9 cellular contexts compared by ENCODE assay signal in genomic region chr19:3987619-3988371, GRCh38. TPM values are rescaled to one million over a fixed set of nuclear protein-coding genes. Genes with fewer than 3 reads are reported as not detected.
A peak's percentile ranks its signal among the peaks of the same experiment; 100 is the strongest.
DNase-seq lines count a peak whose midpoint lies in the region; ATAC-seq, FAIRE-seq and TF ChIP-seq lines count a peak whose summit lies in the region.
"Had no signal": no experiment of that assay in that cellular context is flagged by ENCODE, and none has a peak within 500 bp of the region (broad histone marks: within the 10 kb centered on the region; RNA-seq: fewer than 3 reads in every experiment).

No MANE protein-coding gene starts in this region.

- H3K9me3 ChIP-seq in colonic mucosa (no peaks in the 10 kb centered on the region), HepG2 (ENCODE audit: low read length) (no peaks in the 10 kb centered on the region)

- H3K4me2 ChIP-seq in HepG2 (ENCODE audit: low read depth, low read length) = peak overlapping the region; percentile 89

- peak; percentile 88 for DNase-seq in DMS79 treated with DMSO at 0.1 percent for 48 hours (lab: John Stamatoyannopoulos, UW)
- DNase-seq in NCI-H526 (lab: John Stamatoyannopoulos, UW) = peak; percentile 30 to 79
- DNase-seq in activated CD4-positive, alpha-beta T cell treated with anti-CD3 and anti-CD28 coated beads, Interleukin-2, amount 10 ng/mL, durations not matched to agents 7 days and 5 days = peak; percentile 91
- peak; percentile 89 for DNase-seq in colonic mucosa
- DNase-seq in HepG2 (ENCODE audit: low spot score) = peak; percentile 74
- peak; percentile 86 to 88 for DNase-seq in stimulated activated CD4-positive, alpha-beta T cell treated with anti-CD3 and anti-CD28 coated beads, Interleukin-2, amount 100 ng/mL, for 48 hours

- no peaks in the 10 kb centered on the region for H3K27me3 Mint-ChIP-seq in activated CD4-positive, alpha-beta T cell treated with anti-CD3 and anti-CD28 coated beads, Interleukin-2, amount 10 ng/mL, durations not matched to agents 7 days and 5 days

- H3K4me1 ChIP-seq in colonic mucosa (peaks cover 17% of the 10 kb centered on the region), HepG2 (ENCODE audit: insufficient read depth, low read length) (peaks cover 35% of the 10 kb centered on the region)

- H3K27ac Mint-ChIP-seq in activated CD4-positive, alpha-beta T cell treated with anti-CD3 and anti-CD28 coated beads, Interleukin-2, amount 10 ng/mL, durations not matched to agents 7 days and 5 days = peak overlapping the region; percentile 95

- H3K4me3 ChIP-seq in colonic mucosa (no peak overlapping the region), HepG2 (replicated peaks in 1 of 3; ENCODE audit: insufficient read depth in 1 of 3, low read depth in 2 of 3, low read length in 3 of 3) (peak overlapping the region; percentile 2 to 100 (median 95); a peak in 5 of 6 replicates)

- in situ Hi-C loops in HepG2 (cut with HindIII; ENCODE audit: extremely low pct_ligation_motif_present, low pct_unique_long_range_greater_than_20kb) = loop anchor here (5.0 kb wide), 1 partner anchor 215 kb away; no protein-coding TSS in a partner anchor

- ATAC-seq in HG03521 (IDR thresholded peaks at IDR 0.05; ENCODE audit: unreplicated experiment) (peak; percentile 41), HepG2 (no peak), GM21515 (IDR thresholded peaks at IDR 0.05; ENCODE audit: unreplicated experiment) (no peak)

- intact Hi-C loops in colonic mucosa (cut with DNase I) (loop anchor here (5.0 to 10.0 kb wide), 2 partner anchors 147 to 220 kb away; no protein-coding TSS in a partner anchor), HepG2 (cut with micrococcal nuclease; ENCODE audit: unreplicated experiment) (no loop called here)

- peak overlapping the region; percentile 94 for H3K4me3 Mint-ChIP-seq in activated CD4-positive, alpha-beta T cell treated with anti-CD3 and anti-CD28 coated beads, Interleukin-2, amount 10 ng/mL, durations not matched to agents 7 days and 5 days

- peaks cover 46% of the 10 kb centered on the region for H3K4me1 Mint-ChIP-seq in activated CD4-positive, alpha-beta T cell treated with anti-CD3 and anti-CD28 coated beads, Interleukin-2, amount 10 ng/mL, durations not matched to agents 7 days and 5 days

- POLR2A ChIA-PET in activated CD4-positive, alpha-beta T cell treated with anti-CD3 and anti-CD28 coated beads, Interleukin-2, amount 10 ng/mL, durations not matched to agents 7 days and 5 days (lab: Charles Lee) = interaction anchor here (1.7 kb wide), 1 partner anchor 17 kb away, joined by 6 read pairs; the partner anchor contains the start of gene DAPK3
- POLR2A ChIA-PET in HepG2 (lab: Yijun Ruan, JAX) = interaction anchor here (1.0 to 2.1 kb wide), 5 partner anchors 13 to 152 kb away, joined by 3 to 14 read pairs (median 11); partner anchors contain the start of gene DAPK3

- CTCF ChIA-PET in activated CD4-positive, alpha-beta T cell treated with anti-CD3 and anti-CD28 coated beads, Interleukin-2, amount 10 ng/mL, durations not matched to agents 7 days and 5 days (lab: Charles Lee) = interaction anchor here (0.5 to 2.1 kb wide), 43 partner anchors 9 to 978 kb away, joined by 3 to 19 read pairs (median 4); partner anchors contain the start of genes APBA3, CREB3L3, DAPK3 and EBI3
- CTCF ChIA-PET in HepG2 (lab: Yijun Ruan, JAX; ENCODE audit: low intra/inter-chr PET ratio, low total read pairs) = no interaction called here

- H3K9me3 Mint-ChIP-seq in activated CD4-positive, alpha-beta T cell treated with anti-CD3 and anti-CD28 coated beads, Interleukin-2, amount 10 ng/mL, durations not matched to agents 7 days and 5 days = no peaks in the 10 kb centered on the region

- H2AFZ ChIP-seq in HepG2 (ENCODE audit: low read length) = peak overlapping the region; percentile 90

- H3K79me2 ChIP-seq in HepG2 (ENCODE audit: insufficient read depth, low read length) = peaks cover 24% of the 10 kb centered on the region

- 8% methylated on average over 30 of the region's 30 CpGs for WGBS in HepG2 (ENCODE audit: low lambda C conversion rate)

- FAIRE-seq in HepG2 (lab: Jason Lieb, UNC) = no peak
- FAIRE-seq: islet of Langerhans had no signal

- H3K9ac ChIP-seq in colonic mucosa (ENCODE audit: low read depth in 2 of 2, low read length in 2 of 2) = peak overlapping the region in 1 of 2 donors; percentile 40
- peak overlapping the region; percentile 55 for H3K9ac ChIP-seq in HepG2 (ENCODE audit: insufficient read depth, low read depth, low read length)

- peak; percentile 96 for TF ChIP-seq CTCF in colonic mucosa (IDR thresholded peaks at IDR 0.05)
- peak; percentile 74 for TF ChIP-seq CTCF in HepG2 (CRISPR knock-in tag; IDR thresholded peaks at IDR 0.05)

- H3K27me3 ChIP-seq in colonic mucosa (no peaks in the 10 kb centered on the region), HepG2 (ENCODE audit: control insufficient read depth in 1 of 2, insufficient read depth in 2 of 2, low read length in 2 of 2) (no peaks in the 10 kb centered on the region; a peak in 1 of 5 replicates)

- TF ChIP-seq POLR2A in HepG2 (IDR thresholded peaks at IDR 0.05; ENCODE audit: insufficient read depth in 1 of 2, low read depth in 2 of 2, low read length in 2 of 2) = no peak

- H3K27ac ChIP-seq in colonic mucosa (no peak overlapping the region), HepG2 (ENCODE audit: extremely low read length, insufficient read depth, low read length) (peak overlapping the region; percentile 37)

- no TSS peak for BruUV-seq in HepG2 (replicated peaks; lab: Mats Ljungman, UMichigan)

- peaks cover 25% of the 10 kb centered on the region for H4K20me1 ChIP-seq in HepG2 (ENCODE audit: insufficient read depth, low read length)

- peaks cover 23% of the 10 kb centered on the region for H3K36me3 Mint-ChIP-seq in activated CD4-positive, alpha-beta T cell treated with anti-CD3 and anti-CD28 coated beads, Interleukin-2, amount 10 ng/mL, durations not matched to agents 7 days and 5 days (ENCODE audit: low read depth)

- TF ChIP-seq EP300 in HepG2 (IDR thresholded peaks at IDR 0.05; ENCODE audit: low read depth in 2 of 2, low read length in 2 of 2) (no peak), HepG2 (CRISPR knock-in tag; IDR thresholded peaks at IDR 0.05; ENCODE audit: borderline replicate concordance) (no peak)

- H3K36me3 ChIP-seq in colonic mucosa (peaks cover 2% of the 10 kb centered on the region), HepG2 (replicated peaks in 1 of 2; ENCODE audit: control insufficient read depth in 1 of 2, insufficient read depth in 2 of 2, low read length in 2 of 2) (peaks cover 15 to 19% of the 10 kb centered on the region in 2 experiments)

- TF ChIP-seq RAD21 in HepG2 (CRISPR knock-in tag; IDR thresholded peaks at IDR 0.05) = no peak

RNA-seq across cellular contexts. Expression of gene EEF2, which starts 2.5 kb away (rescaled TPM):
- 1,000 to 10,000 TPM; 1,428 to 1,492 TPM for total RNA-seq in activated CD4-positive, alpha-beta T cell treated with anti-CD3 and anti-CD28 coated beads, Interleukin-2, amount 10 ng/mL, durations not matched to agents 7 days and 5 days
- total RNA-seq in colonic mucosa (1,000 to 10,000 TPM; 2,109 to 2,241 TPM), HepG2 (2016; rRNA removed; fragmentation: Illumina TruSeq; extraction: Trizol) (1,722 and 1,777 TPM in 2 replicates)
- 663 and 837 TPM in 2 replicates for total RNA-seq in HepG2 (2016; cell fraction: cytosol; rRNA removed; fragmentation: Illumina TruSeq; extraction: Trizol; ENCODE audit: low read depth)
- 1,312 and 1,845 TPM in 2 replicates for total RNA-seq in HepG2 (2016; cell fraction: insoluble cytoplasmic fraction; rRNA removed; fragmentation: Illumina TruSeq; extraction: Trizol)
- total RNA-seq in HepG2 (2016; cell fraction: membrane; rRNA removed; fragmentation: Illumina TruSeq; extraction: Trizol) = 2,334 and 2,783 TPM in 2 replicates
- 709 and 773 TPM in 2 replicates for total RNA-seq in HepG2 (2016; cell fraction: nucleus; rRNA removed; fragmentation: Illumina TruSeq; extraction: Trizol)
- 1,441 and 1,465 TPM in 2 replicates for polyA plus RNA-seq in HepG2 (2011; rRNA removed)
- 1,619 and 2,301 TPM in 2 replicates for polyA plus RNA-seq in HepG2 (2011; cell fraction: cytosol; rRNA removed)
- 945 and 1,058 TPM in 2 replicates for polyA plus RNA-seq in HepG2 (2011; cell fraction: nucleus; rRNA removed)
- polyA plus RNA-seq in HepG2 (2012) = 2,825 and 3,817 TPM in 2 replicates
- polyA plus RNA-seq in HepG2 (2016; cell fraction: cytosol; fragmentation: Illumina TruSeq; extraction: Trizol; ENCODE audit: low read depth) = 660 and 778 TPM in 2 replicates
- polyA plus RNA-seq in HepG2 (2016; cell fraction: insoluble cytoplasmic fraction; fragmentation: Illumina TruSeq; extraction: Trizol; ENCODE audit: low read depth) = 1,198 and 1,548 TPM in 2 replicates
- polyA plus RNA-seq in HepG2 (2016; cell fraction: membrane; fragmentation: Illumina TruSeq; extraction: Trizol; ENCODE audit: low read depth) = 1,837 and 2,206 TPM in 2 replicates
- polyA plus RNA-seq in HepG2 (2016; cell fraction: nucleus; fragmentation: Illumina TruSeq; extraction: Trizol; ENCODE audit: insufficient read depth, low read depth) = 1,012 and 1,080 TPM in 2 replicates
- 1,462 and 3,209 TPM in 2 replicates for polyA minus RNA-seq in HepG2 (2011; rRNA and poly(A)+ RNA removed; ENCODE audit: low replicate concordance)
- 1,805 and 1,823 TPM in 2 replicates for polyA minus RNA-seq in HepG2 (2011; cell fraction: cytosol; rRNA and poly(A)+ RNA removed)
- polyA minus RNA-seq in HepG2 (2011; cell fraction: nucleus; rRNA and poly(A)+ RNA removed) = 434 and 615 TPM in 2 replicates

RNA-seq across cellular contexts. Expression of gene DAPK3, which starts 16.9 kb away (rescaled TPM):
- total RNA-seq in activated CD4-positive, alpha-beta T cell treated with anti-CD3 and anti-CD28 coated beads, Interleukin-2, amount 10 ng/mL, durations not matched to agents 7 days and 5 days = 10 to 100 TPM; 35.5 to 41.8 TPM
- total RNA-seq in colonic mucosa = 10 to 100 TPM; 53.7 to 74.3 TPM
- 22.0 and 30.5 TPM in 2 replicates for total RNA-seq in HepG2 (2016; rRNA removed; fragmentation: Illumina TruSeq; extraction: Trizol)
- 5.0 and 5.5 TPM in 2 replicates for total RNA-seq in HepG2 (2016; cell fraction: cytosol; rRNA removed; fragmentation: Illumina TruSeq; extraction: Trizol; ENCODE audit: low read depth)
- total RNA-seq in HepG2 (2016; cell fraction: insoluble cytoplasmic fraction; rRNA removed; fragmentation: Illumina TruSeq; extraction: Trizol) = 18.7 and 32.5 TPM in 2 replicates
- total RNA-seq in HepG2 (2016; cell fraction: membrane; rRNA removed; fragmentation: Illumina TruSeq; extraction: Trizol) = 9.6 and 13.4 TPM in 2 replicates
- total RNA-seq in HepG2 (2016; cell fraction: nucleus; rRNA removed; fragmentation: Illumina TruSeq; extraction: Trizol) = 20.1 and 21.1 TPM in 2 replicates
- polyA plus RNA-seq in HepG2 (2011; rRNA removed) = 37.3 and 51.9 TPM in 2 replicates
- polyA plus RNA-seq in HepG2 (2011; cell fraction: cytosol; rRNA removed) = 36.9 and 42.7 TPM in 2 replicates
- polyA plus RNA-seq in HepG2 (2011; cell fraction: nucleus; rRNA removed) = 102 and 107 TPM in 2 replicates
- 20.1 and 33.8 TPM in 2 replicates for polyA plus RNA-seq in HepG2 (2012)
- polyA plus RNA-seq in HepG2 (2016; cell fraction: cytosol; fragmentation: Illumina TruSeq; extraction: Trizol; ENCODE audit: low read depth) = 2.6 and 2.9 TPM in 2 replicates
- polyA plus RNA-seq in HepG2 (2016; cell fraction: insoluble cytoplasmic fraction; fragmentation: Illumina TruSeq; extraction: Trizol; ENCODE audit: low read depth) = 20.1 and 23.6 TPM in 2 replicates
- polyA plus RNA-seq in HepG2 (2016; cell fraction: membrane; fragmentation: Illumina TruSeq; extraction: Trizol; ENCODE audit: low read depth) = 5.9 and 6.0 TPM in 2 replicates
- polyA plus RNA-seq in HepG2 (2016; cell fraction: nucleus; fragmentation: Illumina TruSeq; extraction: Trizol; ENCODE audit: insufficient read depth, low read depth) = 45.3 and 46.8 TPM in 2 replicates
- 44.0 and 66.3 TPM in 2 replicates for polyA minus RNA-seq in HepG2 (2011; rRNA and poly(A)+ RNA removed; ENCODE audit: low replicate concordance)
- 15.7 and 22.0 TPM in 2 replicates for polyA minus RNA-seq in HepG2 (2011; cell fraction: cytosol; rRNA and poly(A)+ RNA removed)
- polyA minus RNA-seq in HepG2 (2011; cell fraction: nucleus; rRNA and poly(A)+ RNA removed) = 24.7 and 27.2 TPM in 2 replicates

RNA-seq across cellular contexts. Expression of gene PIAS4, which starts 19.7 kb away (rescaled TPM):
- 10 to 100 TPM; 33.3 to 40.4 TPM for total RNA-seq in activated CD4-positive, alpha-beta T cell treated with anti-CD3 and anti-CD28 coated beads, Interleukin-2, amount 10 ng/mL, durations not matched to agents 7 days and 5 days
- 10 to 100 TPM; 29.9 to 31.5 TPM for total RNA-seq in colonic mucosa
- 20.1 and 22.4 TPM in 2 replicates for total RNA-seq in HepG2 (2016; rRNA removed; fragmentation: Illumina TruSeq; extraction: Trizol)
- 4.3 and 5.1 TPM in 2 replicates for total RNA-seq in HepG2 (2016; cell fraction: cytosol; rRNA removed; fragmentation: Illumina TruSeq; extraction: Trizol; ENCODE audit: low read depth)
- total RNA-seq in HepG2 (2016; cell fraction: insoluble cytoplasmic fraction; rRNA removed; fragmentation: Illumina TruSeq; extraction: Trizol) = 16.7 and 23.3 TPM in 2 replicates
- 9.8 and 11.2 TPM in 2 replicates for total RNA-seq in HepG2 (2016; cell fraction: membrane; rRNA removed; fragmentation: Illumina TruSeq; extraction: Trizol)
- total RNA-seq in HepG2 (2016; cell fraction: nucleus; rRNA removed; fragmentation: Illumina TruSeq; extraction: Trizol) = 9.7 and 15.2 TPM in 2 replicates
- polyA plus RNA-seq in HepG2 (2011; rRNA removed) = 8.7 and 9.0 TPM in 2 replicates
- polyA plus RNA-seq in HepG2 (2011; cell fraction: cytosol; rRNA removed) = 11.2 and 43.1 TPM in 2 replicates
- polyA plus RNA-seq in HepG2 (2011; cell fraction: nucleus; rRNA removed) = 22.4 and 27.4 TPM in 2 replicates
- polyA plus RNA-seq in HepG2 (2012) = 19.1 and 20.7 TPM in 2 replicates
- polyA plus RNA-seq in HepG2 (2016; cell fraction: cytosol; fragmentation: Illumina TruSeq; extraction: Trizol; ENCODE audit: low read depth) = 3.3 and 3.5 TPM in 2 replicates
- polyA plus RNA-seq in HepG2 (2016; cell fraction: insoluble cytoplasmic fraction; fragmentation: Illumina TruSeq; extraction: Trizol; ENCODE audit: low read depth) = 18.2 and 33.3 TPM in 2 replicates
- 5.6 and 5.9 TPM in 2 replicates for polyA plus RNA-seq in HepG2 (2016; cell fraction: membrane; fragmentation: Illumina TruSeq; extraction: Trizol; ENCODE audit: low read depth)
- 36.3 and 39.1 TPM in 2 replicates for polyA plus RNA-seq in HepG2 (2016; cell fraction: nucleus; fragmentation: Illumina TruSeq; extraction: Trizol; ENCODE audit: insufficient read depth, low read depth)
- 12.2 and 13.9 TPM in 2 replicates for polyA minus RNA-seq in HepG2 (2011; rRNA and poly(A)+ RNA removed; ENCODE audit: low replicate concordance)
- polyA minus RNA-seq in HepG2 (2011; cell fraction: cytosol; rRNA and poly(A)+ RNA removed) = 5.1 and 7.7 TPM in 2 replicates
- 14.5 and 15.1 TPM in 2 replicates for polyA minus RNA-seq in HepG2 (2011; cell fraction: nucleus; rRNA and poly(A)+ RNA removed)

RNA-seq across cellular contexts. Expression of gene NMRK2, which starts 54.9 kb away (rescaled TPM):
- total RNA-seq in activated CD4-positive, alpha-beta T cell treated with anti-CD3 and anti-CD28 coated beads, Interleukin-2, amount 10 ng/mL, durations not matched to agents 7 days and 5 days = not detected
- total RNA-seq in colonic mucosa = under 1 TPM in 1 of 2 donors, not detected in 1; 0.27 TPM
- not detected in 2 replicates for total RNA-seq in HepG2 (2016; rRNA removed; fragmentation: Illumina TruSeq; extraction: Trizol)
- not detected in 2 replicates for total RNA-seq in HepG2 (2016; cell fraction: cytosol; rRNA removed; fragmentation: Illumina TruSeq; extraction: Trizol; ENCODE audit: low read depth)
- not detected in 2 replicates for total RNA-seq in HepG2 (2016; cell fraction: insoluble cytoplasmic fraction; rRNA removed; fragmentation: Illumina TruSeq; extraction: Trizol)
- total RNA-seq in HepG2 (2016; cell fraction: membrane; rRNA removed; fragmentation: Illumina TruSeq; extraction: Trizol) = not detected in 2 replicates
- not detected in 2 replicates for total RNA-seq in HepG2 (2016; cell fraction: nucleus; rRNA removed; fragmentation: Illumina TruSeq; extraction: Trizol)
- not detected in 2 replicates for polyA plus RNA-seq in HepG2 (2011; rRNA removed)
- not detected in 2 replicates for polyA plus RNA-seq in HepG2 (2011; cell fraction: cytosol; rRNA removed)
- polyA plus RNA-seq in HepG2 (2011; cell fraction: nucleus; rRNA removed) = not detected in 2 replicates
- polyA plus RNA-seq in HepG2 (2012) = not detected in 2 replicates
- polyA plus RNA-seq in HepG2 (2016; cell fraction: cytosol; fragmentation: Illumina TruSeq; extraction: Trizol; ENCODE audit: low read depth) = not detected in 2 replicates
- polyA plus RNA-seq in HepG2 (2016; cell fraction: insoluble cytoplasmic fraction; fragmentation: Illumina TruSeq; extraction: Trizol; ENCODE audit: low read depth) = not detected in 2 replicates
- not detected in 2 replicates for polyA plus RNA-seq in HepG2 (2016; cell fraction: membrane; fragmentation: Illumina TruSeq; extraction: Trizol; ENCODE audit: low read depth)
- not detected in 2 replicates for polyA plus RNA-seq in HepG2 (2016; cell fraction: nucleus; fragmentation: Illumina TruSeq; extraction: Trizol; ENCODE audit: insufficient read depth, low read depth)
- not detected in 2 replicates for polyA minus RNA-seq in HepG2 (2011; rRNA and poly(A)+ RNA removed; ENCODE audit: low replicate concordance)
- polyA minus RNA-seq in HepG2 (2011; cell fraction: cytosol; rRNA and poly(A)+ RNA removed) = not detected in 2 replicates
- polyA minus RNA-seq in HepG2 (2011; cell fraction: nucleus; rRNA and poly(A)+ RNA removed) = not detected in 2 replicates
